1 cellular context compared by ENCODE assay signal in genomic region chr11:121928597-121929580, GRCh38.
TF ChIP-seq lines count a peak whose summit lies in the region.

No MANE protein-coding gene starts in this region.

TF ChIP-seq in HepG2, 621 proteins besides CTCF, POLR2A, EP300 and RAD21 (continued from another document and continues in another):
- TF ChIP-seq ZGPAT (CRISPR knock-in tag; IDR thresholded peaks at IDR 0.05) = 0 out of 2 replicates have a peak, but pooled peaks have one; percentile 23
- TF ChIP-seq NFKBIZ (CRISPR knock-in tag; IDR thresholded peaks at IDR 0.05) = 0 out of 2 replicates have a peak, but pooled peaks have one; percentile 18
- TF ChIP-seq ZNF280D (CRISPR knock-in tag; IDR thresholded peaks at IDR 0.05) = 0 out of 2 replicates have a peak, but pooled peaks have one; percentile 17
- TF ChIP-seq, protein P1, sequence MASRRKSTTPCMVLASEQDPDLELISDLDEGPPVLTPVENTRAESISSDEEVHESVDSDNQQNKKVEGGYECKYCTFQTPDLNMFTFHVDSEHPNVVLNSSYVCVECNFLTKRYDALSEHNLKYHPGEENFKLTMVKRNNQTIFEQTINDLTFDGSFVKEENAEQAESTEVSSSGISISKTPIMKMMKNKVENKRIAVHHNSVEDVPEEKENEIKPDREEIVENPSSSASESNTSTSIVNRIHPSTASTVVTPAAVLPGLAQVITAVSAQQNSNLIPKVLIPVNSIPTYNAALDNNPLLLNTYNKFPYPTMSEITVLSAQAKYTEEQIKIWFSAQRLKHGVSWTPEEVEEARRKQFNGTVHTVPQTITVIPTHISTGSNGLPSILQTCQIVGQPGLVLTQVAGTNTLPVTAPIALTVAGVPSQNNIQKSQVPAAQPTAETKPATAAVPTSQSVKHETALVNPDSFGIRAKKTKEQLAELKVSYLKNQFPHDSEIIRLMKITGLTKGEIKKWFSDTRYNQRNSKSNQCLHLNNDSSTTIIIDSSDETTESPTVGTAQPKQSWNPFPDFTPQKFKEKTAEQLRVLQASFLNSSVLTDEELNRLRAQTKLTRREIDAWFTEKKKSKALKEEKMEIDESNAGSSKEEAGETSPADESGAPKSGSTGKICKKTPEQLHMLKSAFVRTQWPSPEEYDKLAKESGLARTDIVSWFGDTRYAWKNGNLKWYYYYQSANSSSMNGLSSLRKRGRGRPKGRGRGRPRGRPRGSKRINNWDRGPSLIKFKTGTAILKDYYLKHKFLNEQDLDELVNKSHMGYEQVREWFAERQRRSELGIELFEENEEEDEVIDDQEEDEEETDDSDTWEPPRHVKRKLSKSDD (CRISPR knock-in tag; IDR thresholded peaks at IDR 0.05; ENCODE audit: low read depth) = no peak
- TF ChIP-seq PAF1 (CRISPR knock-in tag; IDR thresholded peaks at IDR 0.05) = no peak
- no peak for TF ChIP-seq SMAD1 (CRISPR knock-in tag; IDR thresholded peaks at IDR 0.05; ENCODE audit: borderline replicate concordance, low read depth)
- TF ChIP-seq ZFP90 (CRISPR knock-in tag; IDR thresholded peaks at IDR 0.05; ENCODE audit: borderline replicate concordance) = no peak
- TF ChIP-seq SOX13 (IDR thresholded peaks at IDR 0.05) = 0 out of 2 replicates have a peak, but pooled peaks have one; percentile 41
- peak in 1 of 2 experiments; percentile 59; a peak in 2 of 4 replicates for TF ChIP-seq SOX13 (CRISPR knock-in tag; conservative IDR thresholded peaks at IDR 0.05 in 1 of 2, IDR thresholded peaks at IDR 0.05 in 1 of 2)
- no peak for TF ChIP-seq ZNF142 (CRISPR knock-in tag; IDR thresholded peaks at IDR 0.05)
- TF ChIP-seq SP5 (CRISPR knock-in tag; IDR thresholded peaks at IDR 0.05; ENCODE audit: borderline replicate concordance, low read depth) = peak; percentile 31; the same call in 1 of the 2 replicates
- TF ChIP-seq JARID2 (CRISPR knock-in tag; IDR thresholded peaks at IDR 0.05; ENCODE audit: insufficient replicate concordance) = no peak
- TF ChIP-seq IKZF1 (IDR thresholded peaks at IDR 0.05) = no peak
- TF ChIP-seq ZSCAN20 (CRISPR knock-in tag; IDR thresholded peaks at IDR 0.05; ENCODE audit: borderline replicate concordance) = no peak
- no peak for TF ChIP-seq PLSCR1 (CRISPR knock-in tag; IDR thresholded peaks at IDR 0.05; ENCODE audit: borderline replicate concordance)
- TF ChIP-seq NFE2 (CRISPR knock-in tag; IDR thresholded peaks at IDR 0.05) = no peak
- no peak for TF ChIP-seq TSC22D2 (CRISPR knock-in tag; IDR thresholded peaks at IDR 0.05; ENCODE audit: borderline replicate concordance)
- TF ChIP-seq RAD51 (IDR thresholded peaks at IDR 0.05; ENCODE audit: borderline replicate concordance) = no peak
- TF ChIP-seq ZKSCAN1 (IDR thresholded peaks at IDR 0.05; ENCODE audit: low read length) = no peak
- no peak for TF ChIP-seq LCORL (IDR thresholded peaks at IDR 0.05)
- no peak for TF ChIP-seq LCORL (CRISPR knock-in tag; IDR thresholded peaks at IDR 0.05)
- no peak for TF ChIP-seq KLF12 (CRISPR knock-in tag; IDR thresholded peaks at IDR 0.05; ENCODE audit: borderline replicate concordance)
- TF ChIP-seq ZNF34 (CRISPR knock-in tag; IDR thresholded peaks at IDR 0.05; ENCODE audit: borderline replicate concordance) = no peak
- peak; percentile 27; the same call in 1 of the 2 replicates for TF ChIP-seq RBFOX2 (IDR thresholded peaks at IDR 0.05; ENCODE audit: low read depth, low read length)
- no peak for TF ChIP-seq AHR (CRISPR knock-in tag; IDR thresholded peaks at IDR 0.05)
- TF ChIP-seq, protein P2, sequence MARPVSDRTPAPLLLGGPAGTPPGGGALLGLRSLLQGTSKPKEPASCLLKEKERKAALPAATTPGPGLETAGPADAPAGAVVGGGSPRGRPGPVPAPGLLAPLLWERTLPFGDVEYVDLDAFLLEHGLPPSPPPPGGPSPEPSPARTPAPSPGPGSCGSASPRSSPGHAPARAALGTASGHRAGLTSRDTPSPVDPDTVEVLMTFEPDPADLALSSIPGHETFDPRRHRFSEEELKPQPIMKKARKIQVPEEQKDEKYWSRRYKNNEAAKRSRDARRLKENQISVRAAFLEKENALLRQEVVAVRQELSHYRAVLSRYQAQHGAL (CRISPR knock-in tag; IDR thresholded peaks at IDR 0.05; ENCODE audit: not compliant biosample characterization) = no peak
- no peak for TF ChIP-seq UBTF (CRISPR knock-in tag; IDR thresholded peaks at IDR 0.05)
- no peak for TF ChIP-seq ZNF510 (CRISPR knock-in tag; IDR thresholded peaks at IDR 0.05; ENCODE audit: low read depth)
- peak; percentile 24; the same call in 1 of the 2 replicates for TF ChIP-seq FOXA3 (CRISPR knock-in tag; IDR thresholded peaks at IDR 0.05)
- no peak for TF ChIP-seq ZFP37 (CRISPR knock-in tag; IDR thresholded peaks at IDR 0.05; ENCODE audit: borderline replicate concordance)
- peak; percentile 32; the same call in 1 of the 2 replicates for TF ChIP-seq ETV5 (CRISPR knock-in tag; IDR thresholded peaks at IDR 0.05; ENCODE audit: borderline replicate concordance)
- TF ChIP-seq TRIM24 (CRISPR knock-in tag; IDR thresholded peaks at IDR 0.05) = no peak
- TF ChIP-seq PAWR (CRISPR knock-in tag; IDR thresholded peaks at IDR 0.05; ENCODE audit: borderline replicate concordance) = no peak
- peak; percentile 71; the same call in 1 of the 2 replicates for TF ChIP-seq ZNF503 (CRISPR knock-in tag; IDR thresholded peaks at IDR 0.05)
- TF ChIP-seq ZNF256 (CRISPR knock-in tag; conservative IDR thresholded peaks at IDR 0.05) = no peak
- TF ChIP-seq CSRNP1 (CRISPR knock-in tag; IDR thresholded peaks at IDR 0.05) = no peak
- no peak for TF ChIP-seq ZFP62 (CRISPR knock-in tag; IDR thresholded peaks at IDR 0.05)
